Comparison of ENCODE assay signal across 1 cellular context in the genomic region with DNA sequence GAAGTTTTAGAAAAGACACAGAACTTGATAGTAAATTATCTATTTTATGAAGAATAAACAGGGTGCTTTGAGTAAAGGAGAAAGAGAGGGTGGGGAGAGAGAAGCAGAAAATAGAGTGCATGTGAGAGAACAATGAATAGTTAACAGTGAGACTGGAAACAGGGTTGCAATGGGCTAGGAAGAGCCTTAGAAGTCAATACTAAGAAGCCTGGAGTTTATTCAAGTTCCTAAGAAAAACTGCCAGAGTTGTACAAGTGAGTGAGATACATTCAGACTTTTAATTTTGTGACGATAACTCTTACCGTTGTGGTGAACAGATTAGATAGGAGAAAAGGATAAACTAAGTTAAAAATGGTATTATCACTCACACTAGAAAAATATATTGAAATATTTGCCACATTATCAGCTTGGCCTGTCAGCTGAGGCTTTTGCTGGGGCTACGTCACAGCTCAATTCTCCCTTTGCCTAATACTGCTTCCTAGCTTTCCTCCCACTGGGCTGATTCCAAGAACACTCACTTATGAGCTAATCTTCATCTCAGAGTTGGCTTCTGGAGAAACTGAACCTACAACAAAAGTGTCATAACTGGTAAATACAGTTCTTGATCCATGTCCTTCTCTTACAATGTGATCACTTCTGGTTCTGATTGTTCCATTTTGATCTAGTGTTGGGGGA.
TF ChIP-seq lines count a peak whose summit lies in the region.

No MANE protein-coding gene starts in this region.

TF ChIP-seq in SK-N-SH, 30 proteins besides CTCF, POLR2A, EP300 and RAD21 (continued from another document):
- TF ChIP-seq RXRA (IDR thresholded peaks at IDR 0.05; ENCODE audit: borderline replicate concordance, low read depth) = no peak
- no peak for TF ChIP-seq NRF1 (IDR thresholded peaks at IDR 0.05; ENCODE audit: low read depth, low read length)
- TF ChIP-seq GABPA (IDR thresholded peaks at IDR 0.05; ENCODE audit: low read depth) = no peak
- TF ChIP-seq, protein P1, sequence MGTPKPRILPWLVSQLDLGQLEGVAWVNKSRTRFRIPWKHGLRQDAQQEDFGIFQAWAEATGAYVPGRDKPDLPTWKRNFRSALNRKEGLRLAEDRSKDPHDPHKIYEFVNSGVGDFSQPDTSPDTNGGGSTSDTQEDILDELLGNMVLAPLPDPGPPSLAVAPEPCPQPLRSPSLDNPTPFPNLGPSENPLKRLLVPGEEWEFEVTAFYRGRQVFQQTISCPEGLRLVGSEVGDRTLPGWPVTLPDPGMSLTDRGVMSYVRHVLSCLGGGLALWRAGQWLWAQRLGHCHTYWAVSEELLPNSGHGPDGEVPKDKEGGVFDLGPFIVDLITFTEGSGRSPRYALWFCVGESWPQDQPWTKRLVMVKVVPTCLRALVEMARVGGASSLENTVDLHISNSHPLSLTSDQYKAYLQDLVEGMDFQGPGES (IDR thresholded peaks at IDR 0.05; ENCODE audit: low read depth, low read length) = no peak
- TF ChIP-seq FOXJ3 (CRISPR knock-in tag; IDR thresholded peaks at IDR 0.05) = no peak
- no peak for TF ChIP-seq SIN3A (IDR thresholded peaks at IDR 0.05; ENCODE audit: borderline replicate concordance, low read depth, low read length)
- TF ChIP-seq RCOR1 (IDR thresholded peaks at IDR 0.05; ENCODE audit: low read length) = no peak
TF ChIP-seq in SK-N-SH: peak in this region for 0.
